8 cellular contexts compared by ENCODE assay signal in genomic region chr22:50186181-50186731, GRCh38. TPM values are rescaled to one million over a fixed set of nuclear protein-coding genes. Genes with fewer than 3 reads are reported as not detected.
A peak's percentile ranks its signal among the peaks of the same experiment; 100 is the strongest.
DNase-seq lines count a peak whose midpoint lies in the region; ATAC-seq and TF ChIP-seq lines count a peak whose summit lies in the region.

No MANE protein-coding gene starts in this region.

- H3K9ac ChIP-seq in H9 (ENCODE audit: extremely low read depth, insufficient read length, low read length): no peak overlapping the region
- peak overlapping the region; percentile 68 to 80 (median 80) for H3K9ac ChIP-seq in skeletal muscle tissue (ENCODE audit: low read depth in 1 of 3, low read length in 3 of 3)

- peak overlapping the region; percentile 58 for H3K4me2 ChIP-seq in H9 (ENCODE audit: insufficient read depth, insufficient read length, low read length)

- peak overlapping the region; percentile 28 to 70 (median 67) for H3K4me3 ChIP-seq in skeletal muscle tissue (ENCODE audit: low read length in 3 of 3)

- H3K4me1 ChIP-seq in H9 (ENCODE audit: insufficient read depth, low read length): no peaks in the 10 kb centered on the region
- H3K4me1 ChIP-seq in skeletal muscle tissue (ENCODE audit: control insufficient read depth in 3 of 3, insufficient read depth in 3 of 3, low read length in 3 of 3): peaks cover 32 to 41% (median 41%) of the 10 kb centered on the region in 3 donors

- DNase-seq in H9 (no peak), activated B cell treated with CpG ODN at 0.5 μM for 24 hours (no peak), left ventricle myocardium superior (peak; percentile 48), EL (no peak), NCI-H2029 (lab: John Stamatoyannopoulos, UW) (no peak), hypothalamus (lab: John Stamatoyannopoulos, UW) (no peak)

- no peaks in the 10 kb centered on the region for H3K36me3 ChIP-seq in skeletal muscle tissue (ENCODE audit: control insufficient read depth in 3 of 3, insufficient read depth in 3 of 3, low read length in 3 of 3)

- H3K36me3 Mint-ChIP-seq in H9 (ENCODE audit: insufficient read depth in 1 of 3, low read depth in 3 of 3) (peaks cover 0 to 3% (median 1%) of the 10 kb centered on the region in 3 experiments; a peak in 5 of 7 replicates), activated B cell treated with CpG ODN at 0.5 μM for 24 hours (ENCODE audit: low read depth) (peaks cover 3% of the 10 kb centered on the region)

- no peak overlapping the region for H2BK12ac ChIP-seq in H9 (ENCODE audit: insufficient read length, low read depth, low read length)

- H2AK5ac ChIP-seq in H9 (ENCODE audit: insufficient read length, low read length): no peak overlapping the region

- H3K27ac Mint-ChIP-seq in H9: 0 out of 7 replicates have a peak overlapping the region, but pooled peaks of 1 of the 3 experiments have one; percentile 9
- peak overlapping the region; percentile 84 for H3K27ac Mint-ChIP-seq in activated B cell treated with CpG ODN at 0.5 μM for 24 hours

- no peak for TF ChIP-seq CTCF in H9 (conservative IDR thresholded peaks at IDR 0.05)
- TF ChIP-seq CTCF in activated B cell treated with CpG ODN at 0.5 μM for 24 hours (IDR thresholded peaks at IDR 0.05): no peak

- no peak overlapping the region for H2BK5ac ChIP-seq in H9 (ENCODE audit: insufficient read length, low read length)

- H3K4me1 Mint-ChIP-seq in H9 (peaks cover 10 to 21% of the 10 kb centered on the region in 2 experiments), activated B cell treated with CpG ODN at 0.5 μM for 24 hours (peaks cover 49% of the 10 kb centered on the region)

- no peak overlapping the region; the same call in 1 of the 2 replicates for H3K14ac ChIP-seq in H9 (ENCODE audit: insufficient read depth, low read length)

- POLR2A ChIA-PET in activated B cell treated with CpG ODN at 0.5 μM for 24 hours (lab: Charles Lee): interaction anchor here (0.7 to 1.6 kb wide), 7 partner anchors 10 to 255 kb away, joined by 3 to 12 read pairs (median 4); partner anchors contain the start of genes HDAC10 and SELENOO

- CTCF ChIA-PET in activated B cell treated with CpG ODN at 0.5 μM for 24 hours (lab: Charles Lee): interaction anchor here (0.8 to 0.9 kb wide), 2 partner anchors 20 to 37 kb away, joined by 3 read pairs; no protein-coding TSS in a partner anchor

- H4K20me1 ChIP-seq in H9 (ENCODE audit: control insufficient read depth, insufficient read depth, insufficient read length): no peaks in the 10 kb centered on the region

- no peak overlapping the region for H3K18ac ChIP-seq in H9 (ENCODE audit: insufficient read length, low read depth, low read length)

- H3K27me3 ChIP-seq in H9 (ENCODE audit: insufficient read depth, low read length): no peaks in the 10 kb centered on the region
- no peaks in the 10 kb centered on the region for H3K27me3 ChIP-seq in skeletal muscle tissue (ENCODE audit: control insufficient read depth in 3 of 3, insufficient read depth in 3 of 3, low read length in 3 of 3)

- H3K23me2 ChIP-seq in H9 (ENCODE audit: insufficient read length, low read depth, low read length, poor library complexity, severe bottlenecking): peaks cover 17% of the 10 kb centered on the region

- no peak for ATAC-seq in activated B cell treated with CpG ODN at 0.5 μM for 24 hours (ENCODE audit: low read depth)
- no peak for ATAC-seq in left ventricle myocardium superior
- ATAC-seq in GM18870 (IDR thresholded peaks at IDR 0.05; ENCODE audit: unreplicated experiment): no peak

- no peak overlapping the region for H2BK120ac ChIP-seq in H9 (ENCODE audit: low read depth, low read length, poor library complexity, severe bottlenecking)

- H3K79me2 ChIP-seq in H9 (ENCODE audit: insufficient read depth, low read length): peaks cover 5% of the 10 kb centered on the region; the same call in 1 of the 2 replicates

- no peak overlapping the region for H3K23ac ChIP-seq in H9 (ENCODE audit: insufficient read length, low read depth, low read length)

- no peak overlapping the region for H2BK15ac ChIP-seq in H9 (ENCODE audit: low read depth, low read length)

- no peak overlapping the region for H3K4ac ChIP-seq in H9 (ENCODE audit: low read depth, low read length)

- no peaks in the 10 kb centered on the region for H3K9me3 Mint-ChIP-seq in H9
- H3K9me3 Mint-ChIP-seq in activated B cell treated with CpG ODN at 0.5 μM for 24 hours: no peaks in the 10 kb centered on the region

- H3K4me3 Mint-ChIP-seq in H9: peak overlapping the region; percentile 85 to 91
- H3K4me3 Mint-ChIP-seq in activated B cell treated with CpG ODN at 0.5 μM for 24 hours: peak overlapping the region; percentile 93

- no peak overlapping the region for H2AFZ ChIP-seq in H9 (ENCODE audit: low read length)

- H4K5ac ChIP-seq in H9 (ENCODE audit: insufficient read length, low read depth, low read length): no peak overlapping the region

- H3K27ac ChIP-seq in H9 (ENCODE audit: insufficient read length, low read depth, low read length) (no peak overlapping the region), skeletal muscle tissue (ENCODE audit: low read depth, low read length) (no peak overlapping the region)

- H3K56ac ChIP-seq in H9 (ENCODE audit: insufficient read length, low read depth, low read length): no peak overlapping the region

- no peak overlapping the region for H3T11ph ChIP-seq in H9 (ENCODE audit: low read length)

- H3K27me3 Mint-ChIP-seq in H9 (ENCODE audit: low read depth): no peaks in the 10 kb centered on the region; the same call in none of the 2 replicates
- peaks cover 2% of the 10 kb centered on the region for H3K27me3 Mint-ChIP-seq in activated B cell treated with CpG ODN at 0.5 μM for 24 hours

- no peak overlapping the region for H4K8ac ChIP-seq in H9 (replicated peaks; ENCODE audit: insufficient read length, low read depth, low read length)

- no CpG with 5 or more reads among the region's 47 CpGs for WGBS in H9 (ENCODE audit: extremely low coverage, insufficient read length, low lambda C conversion rate)

- no peak overlapping the region for H4K91ac ChIP-seq in H9 (ENCODE audit: insufficient read length, low read depth, low read length)

- intact Hi-C loops in activated B cell treated with CpG ODN at 0.5 μM for 24 hours (cut with micrococcal nuclease): no loop called here
- intact Hi-C loops in left ventricle myocardium superior (cut with micrococcal nuclease): no loop called here

- H3K79me1 ChIP-seq in H9 (ENCODE audit: insufficient read depth, low read depth, low read length, poor library complexity, severe bottlenecking): no peaks in the 10 kb centered on the region

- H3K9me3 ChIP-seq in H9 (ENCODE audit: control insufficient read depth, low read depth, low read length) (no peaks in the 10 kb centered on the region), skeletal muscle tissue (ENCODE audit: control insufficient read depth in 3 of 3, low read length in 3 of 3) (no peaks in the 10 kb centered on the region)

- no peak overlapping the region for H2BK20ac ChIP-seq in H9 (ENCODE audit: low read depth, low read length, poor library complexity, severe bottlenecking)

RNA-seq across cellular contexts. Expression of gene TRABD, which starts 0.5 kb away (rescaled TPM):
- total RNA-seq in H9 (2021): 46.3 and 47.8 TPM in 2 replicates
- 80.6 and 86.4 TPM in 2 replicates for total RNA-seq in activated B cell treated with CpG ODN at 0.5 μM for 24 hours
- total RNA-seq in left ventricle myocardium superior: 23.8 TPM
- total RNA-seq in skeletal muscle tissue: 4.7 TPM

RNA-seq across cellular contexts. Expression of gene SELENOO, which starts 14.6 kb away (rescaled TPM):
- 19.0 and 20.4 TPM in 2 replicates for total RNA-seq in H9 (2021)
- total RNA-seq in activated B cell treated with CpG ODN at 0.5 μM for 24 hours: 33.9 and 39.0 TPM in 2 replicates
- total RNA-seq in left ventricle myocardium superior: 14.5 TPM
- total RNA-seq in skeletal muscle tissue: 4.7 TPM

RNA-seq across cellular contexts. Expression of gene PANX2, which starts 15.7 kb away (rescaled TPM):
- total RNA-seq in H9 (2021): 6.7 and 8.0 TPM in 2 replicates
- 0.27 and 0.44 TPM in 2 replicates for total RNA-seq in activated B cell treated with CpG ODN at 0.5 μM for 24 hours
- total RNA-seq in left ventricle myocardium superior: 0.40 TPM
- total RNA-seq in skeletal muscle tissue: not detected

RNA-seq across cellular contexts. Expression of gene TUBGCP6, which starts 58.6 kb away (rescaled TPM):
- total RNA-seq in H9 (2021) (28.4 and 29.0 TPM in 2 replicates), activated B cell treated with CpG ODN at 0.5 μM for 24 hours (87.5 and 103 TPM in 2 replicates), left ventricle myocardium superior (18.4 TPM), skeletal muscle tissue (17.2 TPM)
